Comparison of ENCODE assay signal across 1 cellular context in the genomic region with DNA sequence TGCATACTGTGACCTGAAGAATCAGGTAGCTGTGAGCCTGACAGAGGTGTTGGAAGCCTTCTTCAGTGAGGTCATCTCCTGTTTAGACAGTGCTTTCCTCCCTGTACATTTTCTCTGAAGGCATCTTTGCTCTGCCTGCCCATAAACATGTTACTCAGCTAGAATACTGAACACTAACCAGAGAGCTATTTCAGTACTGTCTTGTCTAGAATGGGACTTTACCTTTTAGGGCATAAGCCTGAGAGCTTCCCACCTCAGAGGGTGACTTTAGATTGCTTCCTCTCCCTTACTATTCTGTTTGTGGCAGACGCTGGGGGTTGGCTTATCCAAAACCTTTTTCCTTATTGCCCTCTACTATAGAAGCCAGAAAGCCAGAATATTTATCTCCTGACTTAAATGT.
TF ChIP-seq lines count a peak whose summit lies in the region.

No MANE protein-coding gene starts in this region.

TF ChIP-seq in HepG2, 621 proteins besides CTCF, POLR2A, EP300 and RAD21:
- TF ChIP-seq HNF4A (CRISPR knock-in tag; IDR thresholded peaks at IDR 0.05) (no peak), SRSF9 (IDR thresholded peaks at IDR 0.05; ENCODE audit: borderline replicate concordance, insufficient read depth, low read depth, low read length, poor library complexity, severe bottlenecking) (no peak), POLR2G (IDR thresholded peaks at IDR 0.05; ENCODE audit: low read depth, low read length) (no peak), ARHGAP35 (CRISPR knock-in tag; IDR thresholded peaks at IDR 0.05; ENCODE audit: borderline replicate concordance) (no peak), ZNF224 (CRISPR knock-in tag; IDR thresholded peaks at IDR 0.05) (no peak), ZFP41 (CRISPR knock-in tag; IDR thresholded peaks at IDR 0.05; ENCODE audit: borderline replicate concordance) (no peak), HNRNPUL1 (IDR thresholded peaks at IDR 0.05; ENCODE audit: low read depth, low read length) (no peak), WIZ (CRISPR knock-in tag; IDR thresholded peaks at IDR 0.05) (no peak), ARNT (IDR thresholded peaks at IDR 0.05) (no peak), FOXP1 (IDR thresholded peaks at IDR 0.05) (no peak), FOXP1 (CRISPR knock-in tag; IDR thresholded peaks at IDR 0.05) (no peak)
